20 cellular contexts compared by ENCODE assay signal in genomic region chr2:236219411-236219810, GRCh38. TPM values are rescaled to one million over a fixed set of nuclear protein-coding genes. Genes with fewer than 3 reads are reported as not detected.
DNase-seq lines count a peak whose midpoint lies in the region; ATAC-seq and TF ChIP-seq lines count a peak whose summit lies in the region.
"Had no signal": no experiment of that assay in that cellular context is flagged by ENCODE, and none has a peak within 500 bp of the region (broad histone marks: within the 10 kb centered on the region; RNA-seq: fewer than 3 reads in every experiment).

No MANE protein-coding gene starts in this region.

- TF ChIP-seq CTCF in esophagus muscularis mucosa (IDR thresholded peaks at IDR 0.05) (no peak), osteocyte (IDR thresholded peaks at IDR 0.05) (no peak)

- no peak overlapping the region for H3K27ac Mint-ChIP-seq in osteocyte (ENCODE audit: unreplicated experiment)
- H3K27ac Mint-ChIP-seq: CD4-positive, alpha-beta memory T cell had no signal

- no peak overlapping the region for H3K4me3 Mint-ChIP-seq in osteocyte (ENCODE audit: unreplicated experiment)
- H3K4me3 Mint-ChIP-seq: CD4-positive, alpha-beta memory T cell had no signal

- TF ChIP-seq POLR2A in esophagus muscularis mucosa (IDR thresholded peaks at IDR 0.05; ENCODE audit: low read depth), result no peak

- ATAC-seq in SK-N-SH treated with all-trans-retinoic acid at 6 μM for 48 hours, result no peak
- ATAC-seq in GM21381 (IDR thresholded peaks at IDR 0.05; ENCODE audit: unreplicated experiment), result no peak
- ATAC-seq: A549 had no signal

- intact Hi-C loops in esophagus muscularis mucosa (cut with DNase I), result no loop called here

- H3K27me3 Mint-ChIP-seq in osteocyte (ENCODE audit: unreplicated experiment), result no peaks in the 10 kb centered on the region

- WGBS in esophagus muscularis mucosa, result 81% methylated on average over 3 of the region's 3 CpGs

- no peak for TF ChIP-seq EP300 in esophagus muscularis mucosa (IDR thresholded peaks at IDR 0.05)

- H3K9ac ChIP-seq in BLaER1, result no peak overlapping the region
- H3K9ac ChIP-seq: GM23248 had no signal

- H4K20me1 ChIP-seq in BLaER1, result no peaks in the 10 kb centered on the region

- H3K27me3 ChIP-seq in BLaER1 (no peaks in the 10 kb centered on the region), esophagus muscularis mucosa (peaks cover 0 to 32% (median 4%) of the 10 kb centered on the region in 4 donors)
- H3K27me3 ChIP-seq: BE2C had no signal

- H3K4me3 ChIP-seq in BLaER1, result no peak overlapping the region
- no peak overlapping the region for H3K4me3 ChIP-seq in esophagus muscularis mucosa
- H3K4me3 ChIP-seq: A549, GM23248 had no signal

- peak overlapping the region; percentile 82; the same call in 1 of the 2 replicates for H3K4me2 ChIP-seq in BLaER1
- H3K4me2 ChIP-seq: A549 had no signal

- no peaks in the 10 kb centered on the region for H3K36me3 ChIP-seq in BLaER1
- H3K36me3 ChIP-seq in esophagus muscularis mucosa, result no peaks in the 10 kb centered on the region
- H3K36me3 ChIP-seq: BE2C had no signal

- no peaks in the 10 kb centered on the region for H3K4me1 Mint-ChIP-seq in osteocyte (ENCODE audit: unreplicated experiment)
- H3K4me1 Mint-ChIP-seq: CD4-positive, alpha-beta memory T cell had no signal

- H3K9me3 ChIP-seq in BLaER1 (peaks cover 15% of the 10 kb centered on the region), esophagus muscularis mucosa (peaks cover 0 to 11% (median 10%) of the 10 kb centered on the region in 4 donors)
- H3K9me3 ChIP-seq: BE2C had no signal

- H3K36me3 Mint-ChIP-seq in osteocyte (ENCODE audit: unreplicated experiment), result peaks cover 22% of the 10 kb centered on the region
- H3K36me3 Mint-ChIP-seq: CD4-positive, alpha-beta memory T cell had no signal

- H3K27ac ChIP-seq in BLaER1, result no peak overlapping the region
- H3K27ac ChIP-seq in esophagus muscularis mucosa (replicated peaks in 1 of 4), result no peak overlapping the region
- H3K27ac ChIP-seq: A549, GM23248 had no signal

- DNase-seq in esophagus muscularis mucosa (ENCODE audit: extremely low spot score) (peak; percentile 86), osteocyte (ENCODE audit: extremely low spot score, unreplicated experiment) (peak; percentile 70), HT-29 (ENCODE audit: low spot score) (no peak)
- DNase-seq: 8988T; ACHN; AML-193; BE2C; C1 segment of cervical spinal cord; Calu3; CD4-positive, alpha-beta memory T cell; COR-L47; DND-41; GM23248; H7; HCEC 1CT had no signal

- peaks cover 8% of the 10 kb centered on the region for H3K9me3 Mint-ChIP-seq in osteocyte (ENCODE audit: unreplicated experiment)

- H3K4me1 ChIP-seq in BLaER1 (peaks cover 87% of the 10 kb centered on the region), esophagus muscularis mucosa (peaks cover 0 to 2% (median 0%) of the 10 kb centered on the region in 4 donors)
- H3K4me1 ChIP-seq: A549, BE2C had no signal

TF ChIP-seq in SK-N-SH treated with all-trans-retinoic acid at 6 μM for 48 hours, 23 proteins besides CTCF, POLR2A, EP300 and RAD21 (continues in another document):
- TF ChIP-seq TSHZ2 (CRISPR knock-in tag; IDR thresholded peaks at IDR 0.05) (no peak), ARNTL (CRISPR knock-in tag; IDR thresholded peaks at IDR 0.05; ENCODE audit: borderline replicate concordance, low read depth) (no peak), RARB (CRISPR knock-in tag; IDR thresholded peaks at IDR 0.05) (no peak), CSRNP3 (CRISPR knock-in tag; IDR thresholded peaks at IDR 0.05) (no peak), ZC3H10 (CRISPR knock-in tag; IDR thresholded peaks at IDR 0.05) (no peak), ZNF8 (CRISPR knock-in tag; IDR thresholded peaks at IDR 0.05) (no peak), ISL1 (CRISPR knock-in tag; IDR thresholded peaks at IDR 0.05) (no peak), PATZ1 (CRISPR knock-in tag; IDR thresholded peaks at IDR 0.05; ENCODE audit: borderline replicate concordance) (no peak), ZFP30 (CRISPR knock-in tag; IDR thresholded peaks at IDR 0.05) (no peak), ZNF70 (CRISPR knock-in tag; IDR thresholded peaks at IDR 0.05) (no peak), GLIS3 (CRISPR knock-in tag; IDR thresholded peaks at IDR 0.05) (no peak), POU6F1 (CRISPR knock-in tag; IDR thresholded peaks at IDR 0.05; ENCODE audit: borderline replicate concordance, low read depth) (no peak), CREB5 (CRISPR knock-in tag; IDR thresholded peaks at IDR 0.05; ENCODE audit: low read depth) (no peak), TOX (CRISPR knock-in tag; IDR thresholded peaks at IDR 0.05; ENCODE audit: borderline replicate concordance) (no peak)

RNA-seq across cellular contexts. Expression of gene ASB18, which starts 44.8 kb away (rescaled TPM):
- total RNA-seq in esophagus muscularis mucosa (not detected), osteocyte (not detected in 2 replicates)
- not detected in 2 replicates for total RNA-seq in HT-29 (2014; rRNA removed; shearing (Covaris generic))
- total RNA-seq: Calu3; CD4-positive, alpha-beta memory T cell; GM23248; H1; H7 had no signal

RNA-seq across cellular contexts. Expression of gene GBX2, which starts 51.2 kb away (rescaled TPM):
- total RNA-seq in esophagus muscularis mucosa, result not detected
- total RNA-seq in osteocyte, result 56.5 and 60.7 TPM in 2 replicates
- not detected in 2 replicates for total RNA-seq in HT-29 (2014; rRNA removed; shearing (Covaris generic))
- total RNA-seq: CD4-positive, alpha-beta memory T cell; GM23248 had no signal

Comparison
In these comparisons a context has a peak if more than half of its experiments do, and no peak if none do; other contexts are left out.
1. RNA of gene GBX2, which starts 51.2 kb away (total RNA-seq): 56.5 to 60.7 TPM in osteocyte; not detected in esophagus muscularis mucosa and not detected in HT-29; every median in the first group is over 10 times any median in the second.